ENCODE assay signal across 2 cellular contexts in genomic region chr4:152848508-152848907, GRCh38.
TF ChIP-seq lines count a peak whose summit lies in the region.

No MANE protein-coding gene starts in this region.

TF ChIP-seq in H1, 55 proteins besides CTCF, POLR2A, EP300 and RAD21:
- TF ChIP-seq KDM5A (IDR thresholded peaks at IDR 0.05; ENCODE audit: low read length) (no peak), ASH2L (IDR thresholded peaks at IDR 0.05; ENCODE audit: low read length) (no peak), YY1 (IDR thresholded peaks at IDR 0.05; ENCODE audit: low read depth, low read length) (no peak), SRF (IDR thresholded peaks at IDR 0.05; ENCODE audit: low read depth, low read length) (no peak), HDAC2 (IDR thresholded peaks at IDR 0.05; ENCODE audit: borderline replicate concordance in 1 of 2, low read depth in 2 of 2, low read length in 2 of 2) (no peak), RNF2 (IDR thresholded peaks at IDR 0.05; ENCODE audit: borderline replicate concordance, low read depth, low read length, missing control alignments, poor library complexity, severe bottlenecking) (no peak), MAFK (IDR thresholded peaks at IDR 0.05; ENCODE audit: low read depth, low read length) (no peak), CHD7 (IDR thresholded peaks at IDR 0.05; ENCODE audit: insufficient replicate concordance, low read length) (no peak), KDM4A (IDR thresholded peaks at IDR 0.05; ENCODE audit: low read depth, low read length, severe bottlenecking) (no peak)
TF ChIP-seq in H1: peak in this region for 0.

TF ChIP-seq in SK-N-SH treated with all-trans-retinoic acid at 6 μM for 48 hours, 23 proteins besides CTCF, POLR2A, EP300 and RAD21:
- TF ChIP-seq TSHZ2 (CRISPR knock-in tag; IDR thresholded peaks at IDR 0.05) (no peak), BACH2 (CRISPR knock-in tag; IDR thresholded peaks at IDR 0.05; ENCODE audit: borderline replicate concordance) (no peak), ESRRG (CRISPR knock-in tag; IDR thresholded peaks at IDR 0.05) (no peak), CREB5 (CRISPR knock-in tag; IDR thresholded peaks at IDR 0.05; ENCODE audit: low read depth) (no peak), ZFP3 (CRISPR knock-in tag; IDR thresholded peaks at IDR 0.05) (no peak), RARB (CRISPR knock-in tag; IDR thresholded peaks at IDR 0.05) (no peak), TCF4 (CRISPR knock-in tag; IDR thresholded peaks at IDR 0.05; ENCODE audit: borderline replicate concordance) (no peak), GLIS3 (CRISPR knock-in tag; IDR thresholded peaks at IDR 0.05) (no peak), PATZ1 (CRISPR knock-in tag; IDR thresholded peaks at IDR 0.05; ENCODE audit: borderline replicate concordance) (no peak), SNAI2 (CRISPR knock-in tag; IDR thresholded peaks at IDR 0.05) (no peak), CSDC2 (CRISPR knock-in tag; IDR thresholded peaks at IDR 0.05) (no peak), OSR1 (CRISPR knock-in tag; IDR thresholded peaks at IDR 0.05) (no peak), ZFP30 (CRISPR knock-in tag; IDR thresholded peaks at IDR 0.05) (no peak), PPARA (CRISPR knock-in tag; IDR thresholded peaks at IDR 0.05; ENCODE audit: borderline replicate concordance) (no peak), CSRNP3 (CRISPR knock-in tag; IDR thresholded peaks at IDR 0.05) (no peak), ZNF70 (CRISPR knock-in tag; IDR thresholded peaks at IDR 0.05) (no peak), ISL1 (CRISPR knock-in tag; IDR thresholded peaks at IDR 0.05) (no peak), ZNF565 (CRISPR knock-in tag; conservative IDR thresholded peaks at IDR 0.05; ENCODE audit: low read depth) (no peak), ZC3H10 (CRISPR knock-in tag; IDR thresholded peaks at IDR 0.05) (no peak)
TF ChIP-seq in SK-N-SH treated with all-trans-retinoic acid at 6 μM for 48 hours: peak in this region for 0.
